ENCODE assay signal across 8 cellular contexts in genomic region chr2:44981714-44982108, GRCh38. TPM values are rescaled to one million over a fixed set of nuclear protein-coding genes. Genes with fewer than 3 reads are reported as not detected.
DNase-seq lines count a peak whose midpoint lies in the region; ATAC-seq, FAIRE-seq and TF ChIP-seq lines count a peak whose summit lies in the region.

No MANE protein-coding gene starts in this region.

- CTCF ChIA-PET in AG04450 (lab: Charles Lee), result interaction anchor here (0.5 to 9.2 kb wide), 45 partner anchors 9 to 895 kb away, joined by 3 to 287 read pairs (median 4); no protein-coding TSS in a partner anchor

- TF ChIP-seq POLR2A in breast epithelium (IDR thresholded peaks at IDR 0.05), result no peak

- ATAC-seq in HG03457 (IDR thresholded peaks at IDR 0.05; ENCODE audit: unreplicated experiment), result no peak

- H3K4me1 ChIP-seq in breast epithelium (no peaks in the 10 kb centered on the region), kidney (ENCODE audit: control insufficient read depth in 1 of 2, insufficient read depth in 1 of 2, low read depth in 1 of 2, low read length in 2 of 2) (no peaks in the 10 kb centered on the region)

- intact Hi-C loops in breast epithelium (cut with DNase I; ENCODE audit: low total_unique reads), result no loop called here
- intact Hi-C loops in kidney (cut with DNase I), result loop anchor here (5.0 kb wide), 1 partner anchor 516 kb away; no protein-coding TSS in a partner anchor

- FAIRE-seq in kidney (lab: Jason Lieb, UNC), result no peak

- DNase-seq in AG04450 (ENCODE audit: low read depth, low spot score) (peak; percentile 55), GM19240 (ENCODE audit: insufficient read length, low spot score) (peak; percentile 70), NCI-H2196 treated with DMSO at 0.1 percent for 48 hours (lab: John Stamatoyannopoulos, UW; ENCODE audit: unreplicated experiment) (peak; percentile 66), breast epithelium (ENCODE audit: low spot score in 2 of 2) (peak; percentile 40 to 80), kidney (peak; percentile 85)
- peak; percentile 23 to 50 for DNase-seq in stimulated activated CD4-positive, alpha-beta T cell treated with anti-CD3 and anti-CD28 coated beads, Interleukin-1b, Interleukin-23, amount 100 ng/mL, for 1 hour (ENCODE audit: low read depth in 2 of 2)

- no peaks in the 10 kb centered on the region for H3K36me3 ChIP-seq in breast epithelium
- H3K36me3 ChIP-seq in kidney (ENCODE audit: control insufficient read depth in 1 of 2, insufficient read depth in 2 of 2, low read length in 2 of 2), result no peaks in the 10 kb centered on the region

- H3K9ac ChIP-seq in kidney (ENCODE audit: low read length in 2 of 2), result no peak overlapping the region

- POLR2A ChIA-PET in AG04450 (lab: Yijun Ruan, JAX), result no interaction called here

- H3K4me3 ChIP-seq in AG04450 (ENCODE audit: low read depth, low read length), result no peak overlapping the region
- no peak overlapping the region for H3K4me3 ChIP-seq in WI38 (ENCODE audit: low read depth, low read length)
- no peak overlapping the region for H3K4me3 ChIP-seq in breast epithelium
- H3K4me3 ChIP-seq in kidney (ENCODE audit: low read length in 2 of 2), result no peak overlapping the region

- H3K27me3 ChIP-seq in AG04450 (ENCODE audit: control insufficient read depth, insufficient read depth, low read length) (peaks cover 16% of the 10 kb centered on the region), breast epithelium (no peaks in the 10 kb centered on the region)

- TF ChIP-seq CTCF in AG04450 (IDR thresholded peaks at IDR 0.05; ENCODE audit: low read depth, low read length), result peak; percentile 86
- peak; percentile 60 for TF ChIP-seq CTCF in WI38 (IDR thresholded peaks at IDR 0.05; ENCODE audit: low read depth, low read length)
- peak; percentile 24 to 88 (median 75) for TF ChIP-seq CTCF in breast epithelium (IDR thresholded peaks at IDR 0.05)
- TF ChIP-seq CTCF in kidney (IDR thresholded peaks at IDR 0.05; ENCODE audit: borderline replicate concordance, extremely low read depth, insufficient read depth), result peak; percentile 92

- no peak overlapping the region for H3K27ac ChIP-seq in AG04450 (ENCODE audit: low read depth, low read length)
- no peak overlapping the region for H3K27ac ChIP-seq in breast epithelium
- no peak overlapping the region for H3K27ac ChIP-seq in kidney (ENCODE audit: low read depth in 2 of 2, low read length in 2 of 2)

- no peaks in the 10 kb centered on the region for H3K9me3 ChIP-seq in AG04450 (ENCODE audit: control insufficient read depth, insufficient read depth, low read length)
- no peaks in the 10 kb centered on the region for H3K9me3 ChIP-seq in breast epithelium
- no peaks in the 10 kb centered on the region for H3K9me3 ChIP-seq in kidney (ENCODE audit: control insufficient read depth in 1 of 2, low read length in 2 of 2)

RNA-seq across cellular contexts. Expression of gene SIX2, which starts 27.5 kb away (rescaled TPM):
- not detected in 2 replicates for polyA plus RNA-seq in AG04450 (2011; rRNA removed)
- polyA minus RNA-seq in AG04450 (2011; rRNA and poly(A)+ RNA removed), result not detected in 2 replicates
- total RNA-seq in breast epithelium, result 1 to 10 TPM in 2 of 3 donors, under 1 TPM in 1; 0.98 to 3.5 (median 1.5) TPM
- total RNA-seq in kidney, result 0.28 TPM
- polyA plus RNA-seq in kidney (ENCODE audit: insufficient read depth, low read depth, low replicate concordance), result 0.62 TPM

RNA-seq across cellular contexts. Expression of gene SIX3, which starts 40.2 kb away (rescaled TPM):
- not detected in 2 replicates for polyA plus RNA-seq in AG04450 (2011; rRNA removed)
- not detected in 2 replicates for polyA minus RNA-seq in AG04450 (2011; rRNA and poly(A)+ RNA removed)
- not detected for total RNA-seq in breast epithelium
- 0.16 TPM for total RNA-seq in kidney
- polyA plus RNA-seq in kidney (ENCODE audit: insufficient read depth, low read depth, low replicate concordance), result 0.19 TPM
